Comparison of ENCODE assay signal across 8 cellular contexts in the genomic region with DNA sequence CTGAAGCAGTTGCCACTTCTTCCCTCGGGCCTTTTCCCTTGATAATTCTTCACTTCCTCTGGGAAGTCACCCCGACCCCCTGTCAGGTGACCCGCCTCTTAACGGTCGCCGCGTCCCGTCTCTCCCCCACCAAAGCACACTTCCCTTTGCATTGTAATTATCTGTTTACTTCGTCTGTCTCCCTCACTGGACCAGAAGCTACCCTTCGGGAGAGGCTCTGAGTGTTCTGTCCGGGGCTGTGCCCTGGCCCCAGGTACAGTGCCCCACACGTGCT. TPM values are rescaled to one million over a fixed set of nuclear protein-coding genes. Genes with fewer than 3 reads are reported as not detected.
DNase-seq lines count a peak whose midpoint lies in the region; ATAC-seq and TF ChIP-seq lines count a peak whose summit lies in the region.

No MANE protein-coding gene starts in this region.

- peaks cover 3% of the 10 kb centered on the region for H3K36me3 Mint-ChIP-seq in brain

- peaks cover 9 to 15% of the 10 kb centered on the region in 2 donors for H3K4me1 ChIP-seq in mucosa of rectum (ENCODE audit: control insufficient read depth in 2 of 2, insufficient read depth in 2 of 2, low read length in 2 of 2)

- H3K9ac ChIP-seq in mucosa of rectum (ENCODE audit: low read depth in 1 of 2, low read length in 2 of 2) = peak overlapping the region; percentile 12 to 24

- peaks cover 2 to 9% of the 10 kb centered on the region in 2 donors for H3K27me3 ChIP-seq in mucosa of rectum (ENCODE audit: control insufficient read depth in 2 of 2, insufficient read depth in 2 of 2, low read length in 2 of 2)

- peak; percentile 4 for ATAC-seq in HG03103 (IDR thresholded peaks at IDR 0.05; ENCODE audit: low read depth, unreplicated experiment)

- peak overlapping the region; percentile 47 to 57 for H3K4me3 ChIP-seq in mucosa of rectum (ENCODE audit: low read length in 2 of 2)

- DNase-seq in epidermal melanocyte (ENCODE audit: insufficient read length, low spot score) = no peak
- DNase-seq in NCI-H1092 (lab: John Stamatoyannopoulos, UW) = no peak
- DNase-seq in HCEC 1CT = no peak
- no peak for DNase-seq in activated CD8-positive, alpha-beta memory T cell treated with anti-CD3 and anti-CD28 coated beads, Interleukin-2, amount 50 U/mL, for 48 hours

- H3K27ac Mint-ChIP-seq in brain = peak overlapping the region in 2 of 5 experiments; percentile 3 to 56

- no peaks in the 10 kb centered on the region for H3K9me3 ChIP-seq in mucosa of rectum (ENCODE audit: control insufficient read depth in 2 of 2, low read length in 2 of 2)

- H3K4me3 Mint-ChIP-seq in brain = peak overlapping the region; percentile 50 to 75 (median 66)

- TF ChIP-seq CTCF in 22Rv1 (IDR thresholded peaks at IDR 0.05) (no peak), brain (conservative IDR thresholded peaks at IDR 0.05) (no peak)

- peaks cover 32% of the 10 kb centered on the region for H3K27me3 Mint-ChIP-seq in brain

- H3K27ac ChIP-seq in 22Rv1 = 0 out of 2 replicates have a peak overlapping the region, but pooled peaks have one; percentile 18
- H3K27ac ChIP-seq in mucosa of rectum (ENCODE audit: low read depth in 2 of 2, low read length in 2 of 2) = no peak overlapping the region

- no peaks in the 10 kb centered on the region for H3K36me3 ChIP-seq in mucosa of rectum (ENCODE audit: control insufficient read depth in 2 of 2, insufficient read depth in 2 of 2, low read length in 2 of 2)

- peaks cover 64% of the 10 kb centered on the region for H3K4me1 Mint-ChIP-seq in brain

- peaks cover 0 to 3% (median 0%) of the 10 kb centered on the region in 5 experiments for H3K9me3 Mint-ChIP-seq in brain

RNA-seq across cellular contexts. Expression of a gene that starts 0.8 kb away (rescaled TPM):
- polyA plus RNA-seq in brain (ENCODE audit: insufficient read depth, low read depth, low replicate concordance) = 6.0 TPM

RNA-seq across cellular contexts. Expression of a gene that starts 45.8 kb away (rescaled TPM):
- polyA plus RNA-seq in brain (ENCODE audit: insufficient read depth, low read depth, low replicate concordance) = 82.0 TPM
